Comparison of ENCODE assay signal across 8 cellular contexts in genomic region chr1:182786223-182787001, GRCh38. TPM values are rescaled to one million over a fixed set of nuclear protein-coding genes. Genes with fewer than 3 reads are reported as not detected.
DNase-seq lines count a peak whose midpoint lies in the region; ATAC-seq and TF ChIP-seq lines count a peak whose summit lies in the region.

No MANE protein-coding gene starts in this region.

- WGBS in hepatocyte (ENCODE audit: low lambda C conversion rate, missing lambda C conversion rate) = 58% methylated on average over 6 of the region's 6 CpGs
- 65 to 72% (median 69%) methylated on average over 6 of the region's 6 CpGs for WGBS in spleen, 5 donors

- no peaks in the 10 kb centered on the region for H4K20me1 ChIP-seq in hepatocyte (ENCODE audit: insufficient read depth, poor library complexity, severe bottlenecking)

- ATAC-seq in RWPE2 (ENCODE audit: low read depth) = no peak
- no peak for ATAC-seq in GM18867 (IDR thresholded peaks at IDR 0.05; ENCODE audit: unreplicated experiment)
- no peak for ATAC-seq in HG03135 (IDR thresholded peaks at IDR 0.05; ENCODE audit: unreplicated experiment)

- H3K4me1 ChIP-seq in RWPE2 (ENCODE audit: insufficient read depth, poor library complexity, severe bottlenecking) = peaks cover 4% of the 10 kb centered on the region
- H3K4me1 ChIP-seq in hepatocyte (ENCODE audit: insufficient read depth) = no peaks in the 10 kb centered on the region
- H3K4me1 ChIP-seq in spleen = peaks cover 14 to 60% (median 29%) of the 10 kb centered on the region in 6 donors

- TF ChIP-seq POLR2A in spleen (IDR thresholded peaks at IDR 0.05) = no peak

- peaks cover 10% of the 10 kb centered on the region for H3K27me3 ChIP-seq in RWPE2 (ENCODE audit: insufficient read depth, poor library complexity, severe bottlenecking)
- peaks cover 8% of the 10 kb centered on the region for H3K27me3 ChIP-seq in hepatocyte
- no peaks in the 10 kb centered on the region for H3K27me3 ChIP-seq in spleen (replicated peaks in 1 of 7)

- no peak overlapping the region for H3K27ac ChIP-seq in RWPE2 (ENCODE audit: poor library complexity, severe bottlenecking)
- H3K27ac ChIP-seq in hepatocyte = no peak overlapping the region
- no peak overlapping the region for H3K27ac ChIP-seq in spleen

- H3K79me2 ChIP-seq in hepatocyte = no peaks in the 10 kb centered on the region

- H3K4me2 ChIP-seq in hepatocyte = no peak overlapping the region

- intact Hi-C loops in spleen (cut with DNase I; ENCODE audit: low total_unique reads) = no loop called here

- H3K9me2 ChIP-seq in hepatocyte (replicated peaks; ENCODE audit: insufficient read depth) = no peaks in the 10 kb centered on the region

- H3K9me3 ChIP-seq in RWPE2 (ENCODE audit: severe bottlenecking) (no peaks in the 10 kb centered on the region), hepatocyte (ENCODE audit: low read depth) (no peaks in the 10 kb centered on the region), spleen (no peaks in the 10 kb centered on the region)

- H3K4me3 ChIP-seq in RWPE2 (ENCODE audit: severe bottlenecking) (no peak overlapping the region), hepatocyte (no peak overlapping the region), spleen (no peak overlapping the region)

- peak; percentile 60 for DNase-seq in DMS153 (lab: John Stamatoyannopoulos, UW)
- DNase-seq in RWPE2 (ENCODE audit: low spot score) = no peak
- peak in 44 of 58 donors; percentile 2 to 77 (median 36) for DNase-seq in anterior cingulate cortex (lab: John Stamatoyannopoulos, UW)
- DNase-seq in hepatocyte (ENCODE audit: low spot score) = peak; percentile 79
- DNase-seq in spleen = no peak

- TF ChIP-seq CTCF in LNCAP (IDR thresholded peaks at IDR 0.05) (peak; percentile 87), RWPE2 (IDR thresholded peaks at IDR 0.05; ENCODE audit: poor library complexity, severe bottlenecking) (peak; percentile 54), hepatocyte (IDR thresholded peaks at IDR 0.05; ENCODE audit: poor library complexity) (peak; percentile 66), spleen (IDR thresholded peaks at IDR 0.05 in 8 of 11, conservative IDR thresholded peaks at IDR 0.05 in 3 of 11) (peak in 10 of 11 experiments; percentile 18 to 75 (median 65))

- no peak overlapping the region for H2AFZ ChIP-seq in hepatocyte

- H3K36me3 ChIP-seq in RWPE2 (ENCODE audit: low read depth) (no peaks in the 10 kb centered on the region), hepatocyte (replicated peaks; ENCODE audit: insufficient read depth, low read depth) (no peaks in the 10 kb centered on the region), spleen (no peaks in the 10 kb centered on the region)

RNA-seq across cellular contexts. Expression of gene NPL, which starts 3.2 kb away (rescaled TPM):
- total RNA-seq in hepatocyte (6.4 and 10.2 TPM in 2 replicates), spleen (10 to 100 TPM; 60.9 to 88.2 (median 71.0) TPM)
- polyA plus RNA-seq in hepatocyte (6.1 and 7.1 TPM in 2 replicates), spleen (10 to 100 TPM; 21.9 to 34.4 (median 30.2) TPM)

RNA-seq across cellular contexts. Expression of gene DHX9, which starts 52.7 kb away (rescaled TPM):
- 114 and 132 TPM in 2 replicates for total RNA-seq in hepatocyte
- polyA plus RNA-seq in hepatocyte = 66.3 and 70.7 TPM in 2 replicates
- 100 to 1,000 TPM in 6 of 7 donors, 10 to 100 TPM in 1; 94.4 to 145 (median 121) TPM for total RNA-seq in spleen
- 10 to 100 TPM; 61.0 to 83.5 (median 73.0) TPM for polyA plus RNA-seq in spleen

Comparison
In these comparisons a context has a peak if more than half of its experiments do, and no peak if none do; other contexts are left out.
1. DNase-seq: peak in DMS153 (single experiment), anterior cingulate cortex (44 of 58) and hepatocyte (single experiment); none in RWPE2 (single experiment) and spleen (single experiment).
2. Peak in every context shown above with its lines, with median percentiles within 50 percentile points of each other: CTCF ChIP-seq.